In genomic region chr20:17613328-17614175, GRCh38 we compare ENCODE assay signal across 9 cellular contexts. TPM values are rescaled to one million over a fixed set of nuclear protein-coding genes. Genes with fewer than 3 reads are reported as not detected.
DNase-seq lines count a peak whose midpoint lies in the region; ATAC-seq and TF ChIP-seq lines count a peak whose summit lies in the region.
"Had no signal": no experiment of that assay in that cellular context is flagged by ENCODE, and none has a peak within 500 bp of the region (broad histone marks: within the 10 kb centered on the region; RNA-seq: fewer than 3 reads in every experiment).

No MANE protein-coding gene starts in this region.

- 42 to 65% methylated on average over 21 to 33 of the region's 40 CpGs for WGBS in body of pancreas, 2 donors
- 69% methylated on average over 35 of the region's 40 CpGs; no CpG with 5 or more reads in 1 of the 2 donors for WGBS in transverse colon (ENCODE audit: low coverage in 1 of 2), 2 donors

- TF ChIP-seq EP300 in transverse colon (IDR thresholded peaks at IDR 0.05; ENCODE audit: low read depth) = no peak

- peak; percentile 57 for DNase-seq in activated CD8-positive, alpha-beta memory T cell treated with anti-CD3 and anti-CD28 coated beads for 24 hours
- no peak for DNase-seq in activated CD8-positive, alpha-beta memory T cell treated with anti-CD3 and anti-CD28 coated beads, Interleukin-2, amount 50 U/mL, for 4 hours
- peak in 3 of 4 donors; percentile 44 to 54 (median 45) for DNase-seq in body of pancreas
- peak; percentile 42 for DNase-seq in lower lobe of right lung
- peak; percentile 26 for DNase-seq in transverse colon
- no peak for DNase-seq in NAMALWA (ENCODE audit: low spot score)
- DNase-seq in G401 (ENCODE audit: low spot score) = no peak
- DNase-seq: SW 1271 had no signal

- peak overlapping the region; percentile 63 to 83 (median 72) for H3K27ac ChIP-seq in body of pancreas
- H3K27ac ChIP-seq in lower lobe of right lung = peak overlapping the region; percentile 71
- H3K27ac ChIP-seq in transverse colon = peak overlapping the region; percentile 61 to 86 (median 82)

- H3K36me3 ChIP-seq in body of pancreas (replicated peaks in 1 of 2; ENCODE audit: insufficient read depth in 1 of 2, low read depth in 2 of 2) (peaks cover 13 to 18% of the 10 kb centered on the region in 2 donors), lower lobe of right lung (peaks cover 71% of the 10 kb centered on the region), transverse colon (peaks cover 0 to 13% (median 6%) of the 10 kb centered on the region in 4 donors)

- peaks cover 80% of the 10 kb centered on the region for H3K4me1 ChIP-seq in body of pancreas
- H3K4me1 ChIP-seq in lower lobe of right lung = peaks cover 53% of the 10 kb centered on the region
- peaks cover 29 to 71% (median 57%) of the 10 kb centered on the region in 4 donors for H3K4me1 ChIP-seq in transverse colon

- H3K9me3 ChIP-seq in body of pancreas (no peaks in the 10 kb centered on the region), lower lobe of right lung (no peaks in the 10 kb centered on the region), transverse colon (no peaks in the 10 kb centered on the region)

- H3K27me3 ChIP-seq in body of pancreas (no peaks in the 10 kb centered on the region), lower lobe of right lung (ENCODE audit: low read depth) (no peaks in the 10 kb centered on the region), transverse colon (no peaks in the 10 kb centered on the region)

- TF ChIP-seq POLR2A in body of pancreas (IDR thresholded peaks at IDR 0.05) (no peak), transverse colon (IDR thresholded peaks at IDR 0.05) (no peak)

- ATAC-seq in body of pancreas = no peak
- no peak for ATAC-seq in lower lobe of right lung
- no peak for ATAC-seq in HG03039 (IDR thresholded peaks at IDR 0.05; ENCODE audit: unreplicated experiment)

- in situ Hi-C loops in transverse colon (cut with MboI; ENCODE audit: low pct_ligation_motif_present in 1 of 4, low pct_unique_long_range_greater_than_20kb in 1 of 4, low sequenced_read_pairs in 3 of 4) = no loop called here
- in situ Hi-C loops in G401 (cut with HindIII; ENCODE audit: low sequenced_read_pairs) = no loop called here

- TF ChIP-seq CTCF in body of pancreas (IDR thresholded peaks at IDR 0.05) (peak in 1 of 7 experiments; percentile 6), lower lobe of right lung (IDR thresholded peaks at IDR 0.05) (no peak), transverse colon (IDR thresholded peaks at IDR 0.05) (no peak)

- intact Hi-C loops in body of pancreas (cut with DNase I) (no loop called here), lower lobe of right lung (cut with DNase I) (no loop called here), transverse colon (cut with DNase I; ENCODE audit: low total_unique reads) (loop anchor here (5.0 kb wide), 1 partner anchor 41 kb away; the partner anchor contains the start of gene DSTN)

- H3K4me3 ChIP-seq in body of pancreas (no peak overlapping the region), lower lobe of right lung (no peak overlapping the region), transverse colon (no peak overlapping the region)

RNA-seq across cellular contexts. Expression of gene DSTN, which starts 43.7 kb away (rescaled TPM):
- total RNA-seq in body of pancreas (100 to 1,000 TPM; 103 to 464 TPM), lower lobe of right lung (347 TPM), transverse colon (100 to 1,000 TPM; 280 to 589 (median 373) TPM)
- 305 and 378 TPM in 2 replicates for total RNA-seq in G401 (2014; rRNA removed; shearing (Covaris generic))

Comparison
In these comparisons a context has a peak if more than half of its experiments do, and no peak if none do; other contexts are left out.
1. DNase-seq: peak in activated CD8-positive, alpha-beta memory T cell treated with anti-CD3 and anti-CD28 coated beads for 24 hours (single experiment), body of pancreas (3 of 4), lower lobe of right lung (single experiment) and transverse colon (single experiment); none in activated CD8-positive, alpha-beta memory T cell treated with anti-CD3 and anti-CD28 coated beads, Interleukin-2, amount 50 U/mL, for 4 hours (single experiment), NAMALWA (single experiment) and G401 (single experiment).
2. Peak in every context shown above with its lines, with median percentiles within 50 percentile points of each other: H3K27ac ChIP-seq.